ENCODE assay signal across 8 cellular contexts in the genomic region with DNA sequence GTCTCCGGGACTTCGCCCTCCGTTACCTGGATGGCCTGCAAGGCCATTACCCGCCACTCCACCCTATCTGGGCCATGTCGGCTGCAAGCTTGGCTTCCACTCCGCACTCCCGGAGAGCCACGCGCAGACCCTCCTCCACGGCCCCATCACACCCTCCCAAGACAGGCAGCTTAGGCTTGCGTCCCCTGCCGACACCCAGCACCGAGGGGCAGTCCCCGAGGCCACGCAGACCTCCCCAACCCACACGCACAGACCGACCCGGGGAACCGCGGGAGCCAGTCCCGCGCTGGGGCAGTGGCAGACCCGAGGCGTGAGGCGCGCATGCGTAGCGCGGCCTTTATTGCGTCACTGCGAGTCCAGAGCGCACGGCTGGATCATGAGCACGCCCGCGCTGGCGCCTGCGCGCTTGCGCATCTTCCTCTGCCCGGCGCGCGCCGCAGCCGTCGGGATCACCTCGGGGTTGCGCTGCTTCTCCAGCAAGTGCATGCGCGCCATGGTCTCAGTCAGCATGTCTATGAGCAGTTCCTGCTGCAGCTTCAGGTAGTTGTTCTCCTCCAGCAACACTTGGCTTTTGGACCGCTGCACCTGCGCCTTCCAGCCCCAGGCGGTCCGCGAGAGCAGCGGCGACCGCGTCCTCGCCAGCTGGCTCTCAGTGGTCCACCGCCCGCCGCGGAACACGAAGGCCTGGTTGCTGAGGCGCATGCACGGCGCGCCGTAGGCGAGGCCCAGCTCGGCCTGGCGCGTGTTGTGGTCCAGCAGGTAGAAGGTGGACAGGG. TPM values are rescaled to one million over a fixed set of nuclear protein-coding genes. Genes with fewer than 3 reads are reported as not detected.
DNase-seq lines count a peak whose midpoint lies in the region; ATAC-seq, FAIRE-seq and TF ChIP-seq lines count a peak whose summit lies in the region.

No MANE protein-coding gene starts in this region.

- peak overlapping the region in 3 of 4 donors; percentile 40 to 83 (median 66) for H3K4me3 ChIP-seq in adrenal gland
- peak overlapping the region; percentile 57 to 95 (median 82) for H3K4me3 ChIP-seq in heart right ventricle
- H3K4me3 ChIP-seq in transverse colon, result peak overlapping the region; percentile 57 to 78 (median 60)

- H3K27ac ChIP-seq in adrenal gland, result peak overlapping the region; percentile 76 to 88 (median 78)
- peak overlapping the region; percentile 23 to 95 (median 90) for H3K27ac ChIP-seq in heart right ventricle
- peak overlapping the region; percentile 85 to 98 (median 94) for H3K27ac ChIP-seq in transverse colon

- H3K9me3 ChIP-seq in adrenal gland (replicated peaks in 1 of 3) (no peaks in the 10 kb centered on the region), heart right ventricle (no peaks in the 10 kb centered on the region), transverse colon (no peaks in the 10 kb centered on the region)

- no peak for TF ChIP-seq EP300 in transverse colon (IDR thresholded peaks at IDR 0.05; ENCODE audit: low read depth)

- H3K4me1 ChIP-seq in adrenal gland (replicated peaks in 1 of 2), result peaks cover 15 to 17% of the 10 kb centered on the region in 2 donors
- peaks cover 10 to 36% (median 22%) of the 10 kb centered on the region in 9 donors for H3K4me1 ChIP-seq in heart right ventricle
- H3K4me1 ChIP-seq in transverse colon, result peaks cover 5 to 26% (median 16%) of the 10 kb centered on the region in 4 donors

- in situ Hi-C loops in transverse colon (cut with MboI; ENCODE audit: low pct_ligation_motif_present in 1 of 4, low pct_unique_long_range_greater_than_20kb in 1 of 4, low sequenced_read_pairs in 3 of 4), result no loop called here

- WGBS in adrenal gland, 4 donors, result 0 to 2% (median 1%) methylated on average over 47 to 75 of the region's 75 CpGs
- WGBS in heart right ventricle, 2 donors, result 0% methylated on average over 75 of the region's 75 CpGs
- WGBS in transverse colon (ENCODE audit: low coverage in 1 of 2), 2 donors, result 3% methylated on average over 56 of the region's 75 CpGs; no CpG with 5 or more reads in 1 of the 2 donors

- TF ChIP-seq CTCF in adrenal gland (IDR thresholded peaks at IDR 0.05) (no peak), heart right ventricle (IDR thresholded peaks at IDR 0.05) (peak in 1 of 9 donors; percentile 5), transverse colon (IDR thresholded peaks at IDR 0.05) (peak in 1 of 5 experiments; percentile 47)

- peak; percentile 98 for TF ChIP-seq POLR2A in GM12892 (IDR thresholded peaks at IDR 0.05; ENCODE audit: low read depth, low read length)
- peak; percentile 75 to 94 for TF ChIP-seq POLR2A in adrenal gland (IDR thresholded peaks at IDR 0.05)
- TF ChIP-seq POLR2A in transverse colon (IDR thresholded peaks at IDR 0.05), result peak; percentile 92

- ATAC-seq in HG02798 (IDR thresholded peaks at IDR 0.05; ENCODE audit: poor library complexity, unreplicated experiment), result peak; percentile 94
- peak; percentile 97 to 99 (median 98) for ATAC-seq in heart right ventricle

- intact Hi-C loops in adrenal gland (cut with DNase I), result no loop called here
- intact Hi-C loops in heart right ventricle (cut with DNase I), result loop anchor here in 3 of 10 donors (1.0 kb wide), 1 partner anchor 20 kb away; a partner anchor contains a TSS
- intact Hi-C loops in transverse colon (cut with DNase I; ENCODE audit: low total_unique reads), result no loop called here

- peak; percentile 90 for DNase-seq in GM12892 (ENCODE audit: insufficient read length)
- DNase-seq in NCI-H1417 (lab: John Stamatoyannopoulos, UW), result peak; percentile 89 to 96 (median 94)
- DNase-seq in SW480 (ENCODE audit: low spot score), result peak; percentile 94
- DNase-seq in adrenal gland, result peak; percentile 94 to 98 (median 96)
- DNase-seq in heart right ventricle, result peak; percentile 95 to 97
- peak; percentile 93 for DNase-seq in pons (ENCODE audit: low spot score)
- DNase-seq in transverse colon, result peak; percentile 97

- FAIRE-seq in GM12892 (lab: Jason Lieb, UNC), result peak; percentile 94

- H3K27me3 ChIP-seq in adrenal gland (no peaks in the 10 kb centered on the region), heart right ventricle (no peaks in the 10 kb centered on the region), transverse colon (no peaks in the 10 kb centered on the region)

- H3K36me3 ChIP-seq in adrenal gland (replicated peaks in 1 of 2) (no peaks in the 10 kb centered on the region), heart right ventricle (peaks cover 0 to 6% (median 0%) of the 10 kb centered on the region in 9 donors), transverse colon (no peaks in the 10 kb centered on the region)

RNA-seq across cellular contexts. Expression of a gene that starts 2.4 kb away (rescaled TPM):
- not detected for polyA plus RNA-seq in GM12892 (2012; ENCODE audit: missing spikeins)
- total RNA-seq in adrenal gland, result not detected
- under 1 TPM in 1 of 3 donors, not detected in 2; 0.10 TPM for polyA plus RNA-seq in adrenal gland
- total RNA-seq in heart right ventricle, result not detected
- under 1 TPM in 1 of 2 donors, not detected in 1; 0.06 TPM for polyA plus RNA-seq in heart right ventricle
- not detected for total RNA-seq in transverse colon

RNA-seq across cellular contexts. Expression of a gene that starts 20.3 kb away (rescaled TPM):
- 229 TPM for polyA plus RNA-seq in GM12892 (2012; ENCODE audit: missing spikeins)
- total RNA-seq in adrenal gland (1,000 to 10,000 TPM in 1 of 8 donors, 100 to 1,000 TPM in 7; 217 to 1,022 (median 394) TPM), heart right ventricle (100 to 1,000 TPM; 372 to 659 (median 492) TPM), transverse colon (100 to 1,000 TPM; 124 to 398 (median 270) TPM)
- polyA plus RNA-seq in adrenal gland (100 to 1,000 TPM in 1 of 3 donors, 10 to 100 TPM in 2; 80.0 to 992 (median 88.0) TPM), heart right ventricle (100 to 1,000 TPM in 1 of 2 donors, 10 to 100 TPM in 1; 90.9 to 212 TPM)

RNA-seq across cellular contexts. Expression of a gene that starts 54.2 kb away (rescaled TPM):
- 7.5 TPM for polyA plus RNA-seq in GM12892 (2012; ENCODE audit: missing spikeins)
- total RNA-seq in adrenal gland (10 to 100 TPM; 20.1 to 70.7 (median 32.4) TPM), heart right ventricle (10 to 100 TPM in 9 of 10 donors, 1 to 10 TPM in 1; 10.0 to 15.3 (median 12.5) TPM), transverse colon (10 to 100 TPM; 22.8 to 28.7 (median 27.3) TPM)
- polyA plus RNA-seq in adrenal gland (10 to 100 TPM in 2 of 3 donors, 1 to 10 TPM in 1; 7.3 to 19.0 (median 12.6) TPM), heart right ventricle (1 to 10 TPM; 5.5 to 9.4 TPM)

RNA-seq across cellular contexts. Expression of a gene that starts 55.0 kb away (rescaled TPM):
- 574 TPM for polyA plus RNA-seq in GM12892 (2012; ENCODE audit: missing spikeins)
- total RNA-seq in adrenal gland (100 to 1,000 TPM; 131 to 516 (median 337) TPM), heart right ventricle (100 to 1,000 TPM; 147 to 227 (median 168) TPM), transverse colon (100 to 1,000 TPM; 358 to 910 (median 594) TPM)
- polyA plus RNA-seq in adrenal gland (100 to 1,000 TPM; 284 to 516 (median 357) TPM), heart right ventricle (100 to 1,000 TPM; 114 to 217 TPM)

Comparison
In these comparisons a context has a peak if more than half of its experiments do, and no peak if none do; other contexts are left out.
1. Peak in every context shown above with its lines: DNase-seq, ATAC-seq, H3K4me3 ChIP-seq and H3K27ac ChIP-seq.